ENCODE assay signal across 18 cellular contexts in the genomic region with DNA sequence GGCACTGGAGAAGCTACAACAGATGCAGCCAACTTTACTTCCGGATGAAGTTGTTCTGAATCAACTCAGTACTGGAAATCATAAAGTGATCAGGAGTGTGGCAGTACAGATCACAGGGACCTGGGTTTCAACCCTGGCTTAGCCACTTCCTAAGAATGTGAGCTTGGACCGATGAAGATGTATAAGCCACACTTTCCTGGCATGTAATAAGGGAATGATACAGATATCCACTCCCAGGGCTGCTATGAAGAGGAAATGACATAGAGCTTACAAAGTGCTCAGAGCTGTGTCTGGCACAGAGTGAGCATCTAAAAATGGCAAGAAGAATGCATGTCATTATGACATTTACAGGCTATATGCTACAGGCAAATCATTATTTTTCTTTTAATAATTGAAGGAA.
DNase-seq lines count a peak whose midpoint lies in the region; ATAC-seq and TF ChIP-seq lines count a peak whose summit lies in the region.
"Had no signal": no experiment of that assay in that cellular context is flagged by ENCODE, and none has a peak within 500 bp of the region (broad histone marks: within the 10 kb centered on the region; RNA-seq: fewer than 3 reads in every experiment).

No MANE protein-coding gene starts in this region.

- H3K36me3 ChIP-seq in PC-3 (ENCODE audit: low read depth, low read length): no peaks in the 10 kb centered on the region
- H3K36me3 ChIP-seq in upper lobe of right lung: no peaks in the 10 kb centered on the region
- H3K36me3 ChIP-seq: colonic mucosa, gastroesophageal sphincter, uterus had no signal

- no peak overlapping the region for H3K4me3 ChIP-seq in PC-3 (ENCODE audit: low read length)
- H3K4me3 ChIP-seq in upper lobe of right lung: no peak overlapping the region
- H3K4me3 ChIP-seq: colonic mucosa, gastroesophageal sphincter, SK-N-MC, uterus had no signal

- H3K4me2 ChIP-seq in PC-3 (ENCODE audit: low read length): no peak overlapping the region

- no peaks in the 10 kb centered on the region for H3K79me2 ChIP-seq in PC-3 (ENCODE audit: low read length)

- intact Hi-C loops in PC-3 (cut with micrococcal nuclease) (no loop called here), upper lobe of right lung (cut with DNase I) (no loop called here)

- H3K27me3 ChIP-seq in PC-3 (ENCODE audit: low read length): 0 out of 2 replicates have a peak, but pooled peaks cover 3% of the 10 kb centered on the region
- peaks cover 6% of the 10 kb centered on the region for H3K27me3 ChIP-seq in upper lobe of right lung
- H3K27me3 ChIP-seq: colonic mucosa, uterus had no signal

- H3K9me3 ChIP-seq in PC-3 (ENCODE audit: low read length) (no peaks in the 10 kb centered on the region), upper lobe of right lung (no peaks in the 10 kb centered on the region)
- H3K9me3 ChIP-seq: colonic mucosa, gastroesophageal sphincter, uterus had no signal

- no peaks in the 10 kb centered on the region for H4K20me1 ChIP-seq in PC-3 (ENCODE audit: low read length)

- H2AFZ ChIP-seq in PC-3 (ENCODE audit: low read length): no peak overlapping the region

- CTCF ChIA-PET in PC-3 (lab: Charles Lee): interaction anchor here (0.6 kb wide), 1 partner anchor 179 kb away, joined by 3 read pairs; no protein-coding TSS in a partner anchor

- POLR2A ChIA-PET in PC-3 (lab: Charles Lee; ENCODE audit: unreplicated experiment): no interaction called here

- no peak for TF ChIP-seq CTCF in PC-3 (conservative IDR thresholded peaks at IDR 0.05; ENCODE audit: low read depth, low read length)
- TF ChIP-seq CTCF in upper lobe of right lung (IDR thresholded peaks at IDR 0.05): no peak

- no peaks in the 10 kb centered on the region for H3K4me1 ChIP-seq in PC-3 (ENCODE audit: insufficient read depth, low read length)
- no peaks in the 10 kb centered on the region for H3K4me1 ChIP-seq in upper lobe of right lung
- H3K4me1 ChIP-seq: colonic mucosa, gastroesophageal sphincter, uterus had no signal

- no peaks in the 10 kb centered on the region for H3K9me2 ChIP-seq in PC-3 (replicated peaks; ENCODE audit: low read length)

- no peak overlapping the region for H3K27ac ChIP-seq in PC-3 (ENCODE audit: low read length)
- no peak overlapping the region for H3K27ac ChIP-seq in upper lobe of right lung
- H3K27ac ChIP-seq: colonic mucosa, gastroesophageal sphincter, SK-N-MC, uterus had no signal

- ATAC-seq in PC-3 (no peak), HG03159 (IDR thresholded peaks at IDR 0.05; ENCODE audit: unreplicated experiment) (no peak), upper lobe of right lung (no peak)
- ATAC-seq: gastroesophageal sphincter; stimulated activated effector memory CD8-positive, alpha-beta T cell treated with anti-CD3 and anti-CD28 coated beads, Interleukin-12 subunit alpha, Interleukin-12 subunit beta, amount 100 ng/mL, for 72 hours had no signal

- BruUV-seq in PC-3 (replicated peaks; lab: Mats Ljungman, UMichigan): no TSS peak

- H3F3A ChIP-seq in PC-3 (ENCODE audit: low read length, unreplicated experiment): no peaks in the 10 kb centered on the region

- H3K9ac ChIP-seq in PC-3 (ENCODE audit: low read length): no peak overlapping the region

- DNase-seq in Daoy (ENCODE audit: low read depth) (peak; percentile 82), PC-3 (peak; percentile 27), dermis microvascular lymphatic vessel endothelial cell (ENCODE audit: low read depth in 2 of 2) (peak; percentile 16 to 78), non-pigmented ciliary epithelial cell (ENCODE audit: low read depth) (peak; percentile 95), ureter (ENCODE audit: low spot score) (no peak), cerebellum (ENCODE audit: low spot score) (no peak), upper lobe of right lung (no peak)
- DNase-seq: activated naive CD4-positive, alpha-beta T cell treated with anti-CD3 and anti-CD28 coated beads for 36 hours; CD4-positive, CD25-positive, alpha-beta regulatory T cell; colonic mucosa; H9; MV-4-11; stimulated activated CD4-positive, alpha-beta T cell treated with anti-CD3 and anti-CD28 coated beads, Interleukin-4, amount 100 ng/mL, for 1 hour; uterus had no signal

Comparison
In these comparisons a context has a peak if more than half of its experiments do, and no peak if none do; other contexts are left out.
1. DNase-seq: peak in Daoy (single experiment), PC-3 (single experiment), dermis microvascular lymphatic vessel endothelial cell (2 of 2) and non-pigmented ciliary epithelial cell (single experiment); none in ureter (single experiment), cerebellum (single experiment) and upper lobe of right lung (single experiment).